Comparison of ENCODE assay signal across 1 cellular context in genomic region chr14:93981316-93981715, GRCh38.
TF ChIP-seq lines count a peak whose summit lies in the region.

No MANE protein-coding gene starts in this region.

TF ChIP-seq in IMR-90, 13 proteins besides CTCF, POLR2A, EP300 and RAD21:
- no peak for TF ChIP-seq ELK1 (IDR thresholded peaks at IDR 0.05; ENCODE audit: borderline replicate concordance, low read depth, low read length)
- TF ChIP-seq BHLHE40 (IDR thresholded peaks at IDR 0.05; ENCODE audit: low read depth, low read length) = no peak
- TF ChIP-seq FOS (IDR thresholded peaks at IDR 0.05; ENCODE audit: low read depth, low read length) = no peak
- no peak for TF ChIP-seq CEBPB (IDR thresholded peaks at IDR 0.05; ENCODE audit: low read depth, low read length)
- no peak for TF ChIP-seq SMC3 (IDR thresholded peaks at IDR 0.05; ENCODE audit: low read depth, low read length)
- no peak for TF ChIP-seq CHD1 (IDR thresholded peaks at IDR 0.05; ENCODE audit: low read depth, low read length)
- no peak for TF ChIP-seq MAFK (IDR thresholded peaks at IDR 0.05; ENCODE audit: low read depth, low read length)
- no peak for TF ChIP-seq NFE2L2 (IDR thresholded peaks at IDR 0.05; ENCODE audit: low read depth, low read length)
- TF ChIP-seq MXI1 (IDR thresholded peaks at IDR 0.05; ENCODE audit: borderline replicate concordance, low read depth, low read length) = no peak
- TF ChIP-seq RCOR1 (IDR thresholded peaks at IDR 0.05; ENCODE audit: insufficient replicate concordance, low read length) = no peak
- TF ChIP-seq, protein P1, sequence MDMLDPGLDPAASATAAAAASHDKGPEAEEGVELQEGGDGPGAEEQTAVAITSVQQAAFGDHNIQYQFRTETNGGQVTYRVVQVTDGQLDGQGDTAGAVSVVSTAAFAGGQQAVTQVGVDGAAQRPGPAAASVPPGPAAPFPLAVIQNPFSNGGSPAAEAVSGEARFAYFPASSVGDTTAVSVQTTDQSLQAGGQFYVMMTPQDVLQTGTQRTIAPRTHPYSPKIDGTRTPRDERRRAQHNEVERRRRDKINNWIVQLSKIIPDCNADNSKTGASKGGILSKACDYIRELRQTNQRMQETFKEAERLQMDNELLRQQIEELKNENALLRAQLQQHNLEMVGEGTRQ (IDR thresholded peaks at IDR 0.05; ENCODE audit: low read depth, low read length) = no peak
- TF ChIP-seq RFX5 (IDR thresholded peaks at IDR 0.05; ENCODE audit: low read depth, low read length) = no peak
- no peak for TF ChIP-seq MAZ (IDR thresholded peaks at IDR 0.05; ENCODE audit: borderline replicate concordance, low read depth, low read length)
